Comparison of ENCODE assay signal across 1 cellular context in genomic region chr12:121632069-121632970, GRCh38.
TF ChIP-seq lines count a peak whose summit lies in the region.

No MANE protein-coding gene starts in this region.

TF ChIP-seq in GM12878, 131 proteins besides CTCF, POLR2A, EP300 and RAD21:
- TF ChIP-seq ZBTB11 (CRISPR knock-in tag; IDR thresholded peaks at IDR 0.05) (no peak), POU2F2 (IDR thresholded peaks at IDR 0.05; ENCODE audit: borderline replicate concordance, low read depth, low read length) (peak; percentile 29; the same call in 1 of the 3 replicates)
TF ChIP-seq in GM12878: peak in this region for 1.
